ENCODE assay signal across 8 cellular contexts in the genomic region with DNA sequence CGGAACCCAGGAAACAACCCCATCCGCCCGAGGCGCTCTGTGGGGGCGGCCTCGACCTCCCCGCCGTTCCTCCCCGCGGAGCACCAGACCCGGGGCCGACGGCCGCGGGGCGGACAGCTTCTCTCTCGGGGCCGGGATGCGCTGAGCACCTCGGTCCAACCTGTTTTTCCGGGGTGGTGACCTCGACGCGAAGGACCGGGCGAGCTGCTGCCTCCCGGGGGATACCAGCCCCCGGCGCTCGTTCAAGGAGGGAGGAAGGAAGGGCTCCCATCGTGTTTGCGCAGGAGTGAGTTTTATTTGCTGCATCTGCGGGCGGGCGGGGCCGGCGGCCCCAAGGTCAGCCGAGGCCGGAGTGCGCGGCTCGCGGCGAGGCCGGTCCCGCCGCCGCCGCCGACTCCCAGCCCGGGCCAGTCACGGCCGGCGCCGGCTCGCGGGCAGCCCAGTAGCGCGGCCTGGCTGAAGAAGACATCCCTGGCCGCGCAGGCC. TPM values are rescaled to one million over a fixed set of nuclear protein-coding genes. Genes with fewer than 3 reads are reported as not detected.
A peak's percentile ranks its signal among the peaks of the same experiment; 100 is the strongest.
DNase-seq lines count a peak whose midpoint lies in the region; ATAC-seq, FAIRE-seq and TF ChIP-seq lines count a peak whose summit lies in the region.

No MANE protein-coding gene starts in this region.

- H3K9me3 ChIP-seq in Caco-2 (no peaks in the 10 kb centered on the region), endodermal cell (ENCODE audit: control insufficient read depth, low read length) (no peaks in the 10 kb centered on the region), mucosa of stomach (ENCODE audit: control insufficient read depth, low read length) (no peaks in the 10 kb centered on the region), suprapubic skin (no peaks in the 10 kb centered on the region)

- TF ChIP-seq POLR2A in suprapubic skin (IDR thresholded peaks at IDR 0.05): no peak

- WGBS in endodermal cell (ENCODE audit: insufficient coverage in 1 of 2, insufficient read length in 1 of 2), 2 experiments: 0% methylated on average over 10 to 61 of the region's 61 CpGs
- 0% methylated on average over 1 of the region's 61 CpGs for WGBS in suprapubic skin

- ATAC-seq in GM21447 (IDR thresholded peaks at IDR 0.05; ENCODE audit: unreplicated experiment): peak; percentile 23

- H3K4me3 Mint-ChIP-seq in Caco-2 (ENCODE audit: unreplicated experiment): peak overlapping the region; percentile 91
- H3K4me3 Mint-ChIP-seq in activated CD4-positive, alpha-beta memory T cell treated with anti-CD3 and anti-CD28 coated beads for 36 hours: peak overlapping the region; percentile 98
- H3K4me3 Mint-ChIP-seq in endodermal cell: peak overlapping the region; percentile 87

- TF ChIP-seq CTCF in Caco-2 (IDR thresholded peaks at IDR 0.05; ENCODE audit: insufficient read depth in 1 of 2, low read depth in 1 of 2, low read length in 1 of 2, severe bottlenecking in 1 of 2, unreplicated experiment in 1 of 2) (no peak), endodermal cell (conservative IDR thresholded peaks at IDR 0.05) (no peak), suprapubic skin (IDR thresholded peaks at IDR 0.05) (no peak)

- peaks cover 51% of the 10 kb centered on the region for H3K36me3 Mint-ChIP-seq in Caco-2 (ENCODE audit: insufficient read depth, unreplicated experiment)
- H3K36me3 Mint-ChIP-seq in activated CD4-positive, alpha-beta memory T cell treated with anti-CD3 and anti-CD28 coated beads for 36 hours: peaks cover 32% of the 10 kb centered on the region
- peaks cover 30% of the 10 kb centered on the region for H3K36me3 Mint-ChIP-seq in endodermal cell (ENCODE audit: low read depth)

- CTCF ChIA-PET in Caco-2 (lab: Charles Lee): interaction anchor here (1.4 to 2.5 kb wide), 4 partner anchors 46 to 171 kb away, joined by 3 to 8 read pairs (median 5); a partner anchor contains a TSS
- CTCF ChIA-PET in activated CD4-positive, alpha-beta memory T cell treated with anti-CD3 and anti-CD28 coated beads for 36 hours (lab: Charles Lee): interaction anchor here (0.6 to 6.2 kb wide), 9 partner anchors 17 to 487 kb away, joined by 3 to 47 read pairs (median 4); a partner anchor contains a TSS

- POLR2A ChIA-PET in Caco-2 (lab: Charles Lee): no interaction called here
- POLR2A ChIA-PET in activated CD4-positive, alpha-beta memory T cell treated with anti-CD3 and anti-CD28 coated beads for 36 hours (lab: Charles Lee): interaction anchor here (0.7 to 3.7 kb wide), 10 partner anchors 10 to 1412 kb away, joined by 3 to 36 read pairs (median 6); a partner anchor contains a TSS

- H3K9ac ChIP-seq in endodermal cell (ENCODE audit: extremely low read depth, low read length, poor library complexity, severe bottlenecking) (peak overlapping the region; percentile 86), mucosa of stomach (ENCODE audit: low read length) (peak overlapping the region; percentile 91)

- H3K27ac ChIP-seq in endodermal cell (ENCODE audit: low read depth, low read length) (peak overlapping the region; percentile 95), suprapubic skin (peak overlapping the region; percentile 96)

- no TSS peak for BruUV-seq in Caco-2 (replicated peaks; lab: Mats Ljungman, UMichigan)

- H3K36me3 ChIP-seq in Caco-2 (ENCODE audit: control insufficient read depth, insufficient read depth, low read length) (no peaks in the 10 kb centered on the region; the same call in 1 of the 2 replicates), endodermal cell (ENCODE audit: control insufficient read depth, insufficient read depth, low read length) (peaks cover 37% of the 10 kb centered on the region), mucosa of stomach (ENCODE audit: control insufficient read depth, insufficient read depth, low read length) (no peaks in the 10 kb centered on the region), suprapubic skin (peaks cover 21% of the 10 kb centered on the region)

- H3K9me3 Mint-ChIP-seq in Caco-2 (ENCODE audit: unreplicated experiment): no peaks in the 10 kb centered on the region
- no peaks in the 10 kb centered on the region for H3K9me3 Mint-ChIP-seq in activated CD4-positive, alpha-beta memory T cell treated with anti-CD3 and anti-CD28 coated beads for 36 hours
- no peaks in the 10 kb centered on the region for H3K9me3 Mint-ChIP-seq in endodermal cell

- H3K27ac Mint-ChIP-seq in Caco-2 (ENCODE audit: unreplicated experiment) (peak overlapping the region; percentile 98), endodermal cell (peak overlapping the region; percentile 97)
- peak overlapping the region; percentile 98 for H3K27ac Mint-ChIP-seq in activated CD4-positive, alpha-beta memory T cell treated with anti-CD3 and anti-CD28 coated beads for 36 hours

- intact Hi-C loops in Caco-2 (cut with micrococcal nuclease; ENCODE audit: unreplicated experiment): no loop called here
- intact Hi-C loops in activated CD4-positive, alpha-beta memory T cell treated with anti-CD3 and anti-CD28 coated beads for 36 hours (cut with micrococcal nuclease): loop anchor here (1.0 to 10.0 kb wide), 10 partner anchors 12 to 1642 kb away; a partner anchor contains a TSS

- H3K4me1 Mint-ChIP-seq in Caco-2 (ENCODE audit: low read depth, unreplicated experiment) (peaks cover 8% of the 10 kb centered on the region), endodermal cell (peaks cover 23% of the 10 kb centered on the region)
- peaks cover 61% of the 10 kb centered on the region for H3K4me1 Mint-ChIP-seq in activated CD4-positive, alpha-beta memory T cell treated with anti-CD3 and anti-CD28 coated beads for 36 hours (ENCODE audit: low read depth)

- H3K4me1 ChIP-seq in Caco-2 (peaks cover 22% of the 10 kb centered on the region), endodermal cell (ENCODE audit: control insufficient read depth, insufficient read depth, low read length) (peaks cover 3% of the 10 kb centered on the region), mucosa of stomach (ENCODE audit: control insufficient read depth, insufficient read depth, low read length) (peaks cover 11% of the 10 kb centered on the region), suprapubic skin (peaks cover 44% of the 10 kb centered on the region)

- no peak for TF ChIP-seq EP300 in suprapubic skin (IDR thresholded peaks at IDR 0.05)

- peak overlapping the region; percentile 77 for H3K4me3 ChIP-seq in Caco-2 (ENCODE audit: low read depth, low read length)
- peak overlapping the region; percentile 95 for H3K4me3 ChIP-seq in endodermal cell (ENCODE audit: low read length)
- peak overlapping the region; percentile 76 for H3K4me3 ChIP-seq in mucosa of stomach (ENCODE audit: low read length)
- peak overlapping the region; percentile 90 for H3K4me3 ChIP-seq in suprapubic skin

- no peak for FAIRE-seq in HTR-8/SVneo (lab: Jason Lieb, UNC)

- peak; percentile 69 to 74 for DNase-seq in Caco-2
- DNase-seq in HTR-8/SVneo (ENCODE audit: insufficient read length, low spot score): peak; percentile 12
- DNase-seq in activated CD4-positive, alpha-beta memory T cell treated with anti-CD3 and anti-CD28 coated beads for 36 hours: peak; percentile 70
- peak; percentile 76 for DNase-seq in endodermal cell
- DNase-seq in suprapubic skin (ENCODE audit: low spot score in 2 of 2): peak; percentile 68 to 80
- no peak for DNase-seq in superior temporal gyrus (ENCODE audit: extremely low spot score)

- no peaks in the 10 kb centered on the region for H3K27me3 ChIP-seq in Caco-2 (replicated peaks; ENCODE audit: control insufficient read depth, insufficient read depth, low read length)
- no peaks in the 10 kb centered on the region for H3K27me3 ChIP-seq in endodermal cell (ENCODE audit: control insufficient read depth, insufficient read depth, low read length, poor library complexity, severe bottlenecking)
- no peaks in the 10 kb centered on the region for H3K27me3 ChIP-seq in mucosa of stomach (ENCODE audit: control insufficient read depth, insufficient read depth, low read length)
- no peaks in the 10 kb centered on the region for H3K27me3 ChIP-seq in suprapubic skin

- H3K27me3 Mint-ChIP-seq in Caco-2 (ENCODE audit: insufficient read depth, unreplicated experiment): no peaks in the 10 kb centered on the region
- H3K27me3 Mint-ChIP-seq in activated CD4-positive, alpha-beta memory T cell treated with anti-CD3 and anti-CD28 coated beads for 36 hours: no peaks in the 10 kb centered on the region
- H3K27me3 Mint-ChIP-seq in endodermal cell (ENCODE audit: insufficient read depth): no peaks in the 10 kb centered on the region

RNA-seq across cellular contexts. Expression of a gene that starts 0.5 kb away (rescaled TPM):
- total RNA-seq in Caco-2 (2022) (56.2 and 56.7 TPM in 2 replicates), endodermal cell (10 to 100 TPM; 65.1 to 68.2 TPM), suprapubic skin (10 to 100 TPM; 34.0 to 53.3 (median 47.0) TPM)
- total RNA-seq in activated CD4-positive, alpha-beta memory T cell treated with anti-CD3 and anti-CD28 coated beads for 36 hours: 10 to 100 TPM; 78.9 to 80.6 TPM
- polyA plus RNA-seq in endodermal cell (2013, experiment 1 of 2): 55.4 TPM
- 50.8 TPM for polyA plus RNA-seq in endodermal cell (2013, experiment 2 of 2)
